In genomic region chr5:89297111-89297510, GRCh38 we compare ENCODE assay signal across 1 cellular context.
TF ChIP-seq lines count a peak whose summit lies in the region.

No MANE protein-coding gene starts in this region.

TF ChIP-seq in GM12878, 131 proteins besides CTCF, POLR2A, EP300 and RAD21 (continued from another document and continues in another):
- TF ChIP-seq ZBTB33 (IDR thresholded peaks at IDR 0.05) = no peak
- TF ChIP-seq MYB (IDR thresholded peaks at IDR 0.05; ENCODE audit: borderline replicate concordance, low read depth, low read length) = no peak
- peak; percentile 27; the same call in 1 of the 2 replicates for TF ChIP-seq PKNOX1 (IDR thresholded peaks at IDR 0.05)
- no peak for TF ChIP-seq MTA2 (IDR thresholded peaks at IDR 0.05; ENCODE audit: low read depth)
- TF ChIP-seq KDM1A (IDR thresholded peaks at IDR 0.05; ENCODE audit: borderline replicate concordance) = no peak
- TF ChIP-seq TCF7 (IDR thresholded peaks at IDR 0.05; ENCODE audit: borderline replicate concordance) = peak; percentile 97
- TF ChIP-seq BCL11A (IDR thresholded peaks at IDR 0.05; ENCODE audit: low read depth, low read length) = peak; percentile 78
- no peak for TF ChIP-seq LARP7 (IDR thresholded peaks at IDR 0.05)
- TF ChIP-seq ZBTB40 (IDR thresholded peaks at IDR 0.05; ENCODE audit: borderline replicate concordance) = no peak
- no peak for TF ChIP-seq ZNF217 (IDR thresholded peaks at IDR 0.05)
- no peak for TF ChIP-seq BCLAF1 (IDR thresholded peaks at IDR 0.05)
- TF ChIP-seq ATF7 (IDR thresholded peaks at IDR 0.05; ENCODE audit: low read depth) = peak; percentile 60; the same call in 1 of the 2 replicates
- no peak for TF ChIP-seq REST (IDR thresholded peaks at IDR 0.05; ENCODE audit: low read depth, low read length)
- TF ChIP-seq CREM (IDR thresholded peaks at IDR 0.05; ENCODE audit: low read depth) = peak; percentile 90
- no peak for TF ChIP-seq ZNF24 (IDR thresholded peaks at IDR 0.05)
- TF ChIP-seq USF1 (IDR thresholded peaks at IDR 0.05; ENCODE audit: borderline replicate concordance, extremely low read length, insufficient read depth, low read depth, low read length) = no peak
- TF ChIP-seq GATAD2B (conservative IDR thresholded peaks at IDR 0.05; ENCODE audit: low read depth) = no peak
- no peak for TF ChIP-seq RAD51 (IDR thresholded peaks at IDR 0.05)
- TF ChIP-seq IRF4 (IDR thresholded peaks at IDR 0.05; ENCODE audit: low read depth, low read length) = peak; percentile 85; the same call in 1 of the 2 replicates
- TF ChIP-seq RFX5 (IDR thresholded peaks at IDR 0.05; ENCODE audit: low read depth, low read length) = no peak
- no peak for TF ChIP-seq HSF1 (IDR thresholded peaks at IDR 0.05; ENCODE audit: low read depth, low read length)
- TF ChIP-seq KAT2A (conservative IDR thresholded peaks at IDR 0.05; ENCODE audit: control insufficient read depth, low read depth, low read length) = no peak
- TF ChIP-seq EGR1 (IDR thresholded peaks at IDR 0.05; ENCODE audit: borderline replicate concordance in 1 of 2, low read depth in 2 of 2, low read length in 2 of 2) = no peak
- TF ChIP-seq CUX1 (IDR thresholded peaks at IDR 0.05; ENCODE audit: insufficient replicate concordance, low read depth, low read length) = no peak
- TF ChIP-seq CEBPZ (IDR thresholded peaks at IDR 0.05; ENCODE audit: low read depth, low read length) = no peak
- 0 out of 2 replicates have a peak, but pooled peaks have one; percentile 42 for TF ChIP-seq DPF2 (IDR thresholded peaks at IDR 0.05)
